Comparison of ENCODE assay signal across 38 cellular contexts in genomic region chr14:85074955-85075354, GRCh38.
"Had no signal": no experiment of that assay in that cellular context is flagged by ENCODE, and none has a peak within 500 bp of the region (broad histone marks: within the 10 kb centered on the region; RNA-seq: fewer than 3 reads in every experiment).

No MANE protein-coding gene starts in this region.

- H3K36me3 Mint-ChIP-seq: activated naive CD4-positive, alpha-beta T cell treated with anti-CD3 and anti-CD28 coated beads, Interleukin-2, amount 10 ng/mL, durations not matched to agents 7 days and 5 days; activated naive CD4-positive, alpha-beta T cell treated with anti-CD3 and anti-CD28 coated beads, Interleukin-2, amount 50 U/mL, for 24 hours; activated naive CD8-positive, alpha-beta T cell; activated naive CD8-positive, alpha-beta T cell treated with anti-CD3 and anti-CD28 coated beads for 36 hours; activated naive CD8-positive, alpha-beta T cell treated with anti-CD3 and anti-CD28 coated beads, Interleukin-2, amount 10 ng/mL, durations not matched to agents 7 days and 5 days; brain had no signal

- H3K27ac Mint-ChIP-seq: activated naive CD4-positive, alpha-beta T cell treated with anti-CD3 and anti-CD28 coated beads for 36 hours; activated naive CD4-positive, alpha-beta T cell treated with anti-CD3 and anti-CD28 coated beads, Interleukin-2, amount 10 ng/mL, durations not matched to agents 7 days and 5 days; activated naive CD4-positive, alpha-beta T cell treated with anti-CD3 and anti-CD28 coated beads, Interleukin-2, amount 50 U/mL, for 24 hours; activated naive CD4-positive, alpha-beta T cell treated with anti-CD3 and anti-CD28 coated beads, Interleukin-2, amount 50 U/mL, for 72 hours; activated naive CD8-positive, alpha-beta T cell; activated naive CD8-positive, alpha-beta T cell treated with anti-CD3 and anti-CD28 coated beads for 36 hours; activated naive CD8-positive, alpha-beta T cell treated with anti-CD3 and anti-CD28 coated beads, Interleukin-2, amount 10 ng/mL, durations not matched to agents 7 days and 5 days; activated naive CD8-positive, alpha-beta T cell treated with anti-CD3 and anti-CD28 coated beads, Interleukin-2, amount 50 U/mL, for 24 hours; activated T-cell treated with anti-CD3 and anti-CD28 coated beads, Interleukin-2, amount 50 U/mL, for 24 hours; activated T-cell treated with anti-CD3 and anti-CD28 coated beads, Interleukin-2, amount 50 U/mL, for 72 hours; activated T-helper 1 cell treated with anti-CD3 and anti-CD28 coated beads, Interleukin-12 subunit alpha, Interleukin-12 subunit beta, Interleukin-2, Interleukin-4 antibody, amounts not matched to agents 30 ng/mL and 10 ng/mL and 1 ng/mL, durations not matched to agents 14 hours and 24 hours and 36 hours; activated T-helper 17 cell treated with anti-CD3 and anti-CD28 coated beads, Interleukin-2, amount 50 U/mL, for 72 hours; activated T-helper 2 cell treated with anti-CD3 and anti-CD28 coated beads, Interferon-gamma antibody, Interleukin-2, Interleukin-4, amounts not matched to agents 10 μg/mL and 5 μg/mL and 100 μg/mL, durations not matched to agents 14 hours and 24 hours and 36 hours; brain had no signal

- H3K36me3 ChIP-seq: adrenal gland, ascending aorta, brain microvascular endothelial cell, breast epithelium, cardiac muscle cell had no signal

- H3K4me3 ChIP-seq: adrenal gland, ascending aorta, body of pancreas, breast epithelium, cardiac muscle cell had no signal

- H3K27me3 ChIP-seq: adrenal gland, ascending aorta, body of pancreas, brain microvascular endothelial cell, breast epithelium, cardiac muscle cell had no signal

- H3K4me1 Mint-ChIP-seq: activated naive CD4-positive, alpha-beta T cell treated with anti-CD3 and anti-CD28 coated beads, Interleukin-2, amount 10 ng/mL, durations not matched to agents 7 days and 5 days; activated naive CD4-positive, alpha-beta T cell treated with anti-CD3 and anti-CD28 coated beads, Interleukin-2, amount 50 U/mL, for 24 hours; activated naive CD8-positive, alpha-beta T cell treated with anti-CD3 and anti-CD28 coated beads for 36 hours; activated naive CD8-positive, alpha-beta T cell treated with anti-CD3 and anti-CD28 coated beads, Interleukin-2, amount 10 ng/mL, durations not matched to agents 7 days and 5 days; activated naive CD8-positive, alpha-beta T cell treated with anti-CD3 and anti-CD28 coated beads, Interleukin-2, amount 50 U/mL, for 24 hours; activated T-helper 17 cell treated with anti-CD3 and anti-CD28 coated beads, Interleukin-2, amount 50 U/mL, for 72 hours; brain; central memory CD8-positive, alpha-beta T cell had no signal

- H3K9me3 ChIP-seq: adrenal gland, ascending aorta, body of pancreas, breast epithelium had no signal

- DNase-seq: activated effector memory CD4-positive, alpha-beta T cell treated with anti-CD3 and anti-CD28 coated beads, Interleukin-2, amount 50 U/mL, for 16 hours; activated effector memory CD4-positive, alpha-beta T cell treated with Interleukin-2 at 50 U/mL for 16 hours; activated gamma-delta T cell; activated gamma-delta T cell treated with Interleukin-2 at 50 U/mL for 16 hours; activated naive CD4-positive, alpha-beta T cell; activated naive CD4-positive, alpha-beta T cell treated with anti-CD3 and anti-CD28 coated beads for 36 hours; activated naive CD4-positive, alpha-beta T cell treated with anti-CD3 and anti-CD28 coated beads, Interleukin-2, amount 10 ng/mL, durations not matched to agents 7 days and 5 days; activated naive CD4-positive, alpha-beta T cell treated with anti-CD3 and anti-CD28 coated beads, Interleukin-2, amount 50 U/mL, for 16 hours; activated naive CD4-positive, alpha-beta T cell treated with Interleukin-2 at 50 U/mL for 16 hours; activated naive CD8-positive, alpha-beta T cell treated with anti-CD3 and anti-CD28 coated beads for 36 hours; activated naive CD8-positive, alpha-beta T cell treated with anti-CD3 and anti-CD28 coated beads, Interleukin-2, amount 10 ng/mL, durations not matched to agents 7 days and 5 days; activated naive CD8-positive, alpha-beta T cell treated with anti-CD3 and anti-CD28 coated beads, Interleukin-2, amount 50 U/mL, for 24 hours; activated T-cell treated with anti-CD3 and anti-CD28 coated beads, Interleukin-2, amount 50 U/mL, for 1 hour; activated T-cell treated with anti-CD3 and anti-CD28 coated beads, Interleukin-2, amount 50 U/mL, for 24 hours; activated T-cell treated with anti-CD3 and anti-CD28 coated beads, Interleukin-2, amount 50 U/mL, for 4 hours; activated T-cell treated with anti-CD3 and anti-CD28 coated beads, Interleukin-2, amount 50 U/mL, for 48 hours; activated T-cell treated with anti-CD3 and anti-CD28 coated beads, Interleukin-2, amount 50 U/mL, for 72 hours; adrenal gland; amniotic stem cell; amygdala; anterior cingulate cortex; aorta; body of pancreas; brain microvascular endothelial cell; caudate nucleus; central memory CD4-positive, alpha-beta T cell; cerebellar nuclear complex had no signal

- H3K9me3 Mint-ChIP-seq: brain had no signal

- H3K4me3 Mint-ChIP-seq: activated naive CD4-positive, alpha-beta T cell treated with anti-CD3 and anti-CD28 coated beads for 36 hours; activated naive CD4-positive, alpha-beta T cell treated with anti-CD3 and anti-CD28 coated beads, Interleukin-2, amount 10 ng/mL, durations not matched to agents 7 days and 5 days; activated naive CD4-positive, alpha-beta T cell treated with anti-CD3 and anti-CD28 coated beads, Interleukin-2, amount 50 U/mL, for 24 hours; activated naive CD8-positive, alpha-beta T cell; activated naive CD8-positive, alpha-beta T cell treated with anti-CD3 and anti-CD28 coated beads for 36 hours; activated naive CD8-positive, alpha-beta T cell treated with anti-CD3 and anti-CD28 coated beads, Interleukin-2, amount 10 ng/mL, durations not matched to agents 7 days and 5 days; activated naive CD8-positive, alpha-beta T cell treated with anti-CD3 and anti-CD28 coated beads, Interleukin-2, amount 50 U/mL, for 24 hours; activated T-cell treated with anti-CD3 and anti-CD28 coated beads, Interleukin-2, amount 50 U/mL, for 24 hours; activated T-cell treated with anti-CD3 and anti-CD28 coated beads, Interleukin-2, amount 50 U/mL, for 4 hours; activated T-cell treated with anti-CD3 and anti-CD28 coated beads, Interleukin-2, amount 50 U/mL, for 72 hours; activated T-helper 1 cell treated with anti-CD3 and anti-CD28 coated beads, Interleukin-12 subunit alpha, Interleukin-12 subunit beta, Interleukin-2, Interleukin-4 antibody, amounts not matched to agents 30 ng/mL and 10 ng/mL and 1 ng/mL, durations not matched to agents 14 hours and 24 hours and 36 hours; activated T-helper 17 cell treated with anti-CD3 and anti-CD28 coated beads, Interleukin-2, amount 50 U/mL, for 72 hours; brain; central memory CD8-positive, alpha-beta T cell had no signal

- ATAC-seq: activated naive CD4-positive, alpha-beta T cell treated with anti-CD3 and anti-CD28 coated beads, Interleukin-2, amount 50 U/mL, for 72 hours; activated naive CD8-positive, alpha-beta T cell treated with anti-CD3 and anti-CD28 coated beads, Interleukin-2, amount 50 U/mL, for 24 hours; activated T-cell treated with anti-CD3 and anti-CD28 coated beads, Interleukin-2, amount 50 U/mL, for 4 hours; activated T-cell treated with anti-CD3 and anti-CD28 coated beads, Interleukin-2, amount 50 U/mL, for 72 hours; activated T-helper 17 cell treated with anti-CD3 and anti-CD28 coated beads, Interleukin-2, amount 50 U/mL, for 72 hours; body of pancreas had no signal

- H3K4me1 ChIP-seq: adrenal gland, ascending aorta, breast epithelium had no signal

- H3K27ac ChIP-seq: adrenal gland, ascending aorta, body of pancreas, brain microvascular endothelial cell, breast epithelium, cardiac muscle cell had no signal
